ENCODE assay signal across 1 cellular context in genomic region chr6:109791301-109791700, GRCh38.
TF ChIP-seq lines count a peak whose summit lies in the region.

No MANE protein-coding gene starts in this region.

TF ChIP-seq in IMR-90, 13 proteins besides CTCF, POLR2A, EP300 and RAD21:
- no peak for TF ChIP-seq FOS (IDR thresholded peaks at IDR 0.05; ENCODE audit: low read depth, low read length)
- TF ChIP-seq MXI1 (IDR thresholded peaks at IDR 0.05; ENCODE audit: borderline replicate concordance, low read depth, low read length): no peak
- no peak for TF ChIP-seq NFE2L2 (IDR thresholded peaks at IDR 0.05; ENCODE audit: low read depth, low read length)
- TF ChIP-seq CHD1 (IDR thresholded peaks at IDR 0.05; ENCODE audit: low read depth, low read length): no peak
- TF ChIP-seq RCOR1 (IDR thresholded peaks at IDR 0.05; ENCODE audit: insufficient replicate concordance, low read length): no peak
- TF ChIP-seq SMC3 (IDR thresholded peaks at IDR 0.05; ENCODE audit: low read depth, low read length): no peak
- no peak for TF ChIP-seq MAZ (IDR thresholded peaks at IDR 0.05; ENCODE audit: borderline replicate concordance, low read depth, low read length)
- no peak for TF ChIP-seq MAFK (IDR thresholded peaks at IDR 0.05; ENCODE audit: low read depth, low read length)
- no peak for TF ChIP-seq RFX5 (IDR thresholded peaks at IDR 0.05; ENCODE audit: low read depth, low read length)
- TF ChIP-seq BHLHE40 (IDR thresholded peaks at IDR 0.05; ENCODE audit: low read depth, low read length): no peak
- no peak for TF ChIP-seq USF2 (IDR thresholded peaks at IDR 0.05; ENCODE audit: low read depth, low read length)
- TF ChIP-seq, protein P1, sequence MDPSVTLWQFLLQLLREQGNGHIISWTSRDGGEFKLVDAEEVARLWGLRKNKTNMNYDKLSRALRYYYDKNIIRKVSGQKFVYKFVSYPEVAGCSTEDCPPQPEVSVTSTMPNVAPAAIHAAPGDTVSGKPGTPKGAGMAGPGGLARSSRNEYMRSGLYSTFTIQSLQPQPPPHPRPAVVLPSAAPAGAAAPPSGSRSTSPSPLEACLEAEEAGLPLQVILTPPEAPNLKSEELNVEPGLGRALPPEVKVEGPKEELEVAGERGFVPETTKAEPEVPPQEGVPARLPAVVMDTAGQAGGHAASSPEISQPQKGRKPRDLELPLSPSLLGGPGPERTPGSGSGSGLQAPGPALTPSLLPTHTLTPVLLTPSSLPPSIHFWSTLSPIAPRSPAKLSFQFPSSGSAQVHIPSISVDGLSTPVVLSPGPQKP (IDR thresholded peaks at IDR 0.05; ENCODE audit: borderline replicate concordance, low read depth, low read length): no peak
- no peak for TF ChIP-seq CEBPB (IDR thresholded peaks at IDR 0.05; ENCODE audit: low read depth, low read length)
TF ChIP-seq in IMR-90: peak in this region for 0.
